ENCODE assay signal across 1 cellular context in the genomic region with DNA sequence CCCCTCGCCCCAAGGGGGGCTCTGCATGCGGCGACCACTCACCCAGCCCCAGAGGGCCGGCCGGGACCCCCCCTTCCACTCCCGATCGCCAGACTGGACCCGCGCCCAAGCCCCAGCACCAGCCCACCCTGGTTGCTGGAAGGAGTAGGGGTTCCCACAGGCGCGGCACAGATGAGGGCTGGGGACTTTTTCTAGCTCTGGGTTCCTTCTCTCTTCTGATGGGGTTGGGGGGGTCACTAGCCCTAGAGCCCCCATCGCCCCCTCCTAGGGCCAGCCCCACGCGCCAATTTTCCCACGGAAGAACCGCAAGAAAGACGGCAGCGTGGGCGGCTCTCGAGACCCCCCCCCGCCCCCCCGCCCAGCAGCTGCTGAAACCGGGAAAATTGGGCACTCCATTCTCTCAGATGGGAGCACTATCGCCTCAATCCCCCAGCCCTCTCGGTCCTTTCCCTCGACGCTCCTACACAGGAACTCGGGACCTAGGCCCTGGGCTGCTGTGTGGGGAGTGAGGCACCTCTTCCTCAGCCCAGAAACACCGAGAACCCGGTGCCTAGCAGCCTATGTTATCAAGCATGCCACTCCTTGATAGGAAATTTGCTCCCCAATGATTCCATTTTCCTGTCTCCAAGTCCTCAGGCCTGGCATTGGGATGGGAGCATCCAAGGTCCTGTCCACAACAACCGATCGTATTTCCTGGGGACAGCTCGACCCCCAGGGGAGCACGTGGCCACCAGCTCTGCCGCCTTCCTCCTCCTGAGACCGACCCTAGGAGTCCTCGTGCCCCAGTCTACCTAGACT.
TF ChIP-seq lines count a peak whose summit lies in the region.

No MANE protein-coding gene starts in this region.

TF ChIP-seq in H1, 55 proteins besides CTCF, POLR2A, EP300 and RAD21:
- no peak for TF ChIP-seq SP4 (IDR thresholded peaks at IDR 0.05; ENCODE audit: low read length)
- no peak for TF ChIP-seq FOSL1 (IDR thresholded peaks at IDR 0.05; ENCODE audit: insufficient read depth, low read depth, low read length)
- peak; percentile 36 for TF ChIP-seq RNF2 (IDR thresholded peaks at IDR 0.05; ENCODE audit: borderline replicate concordance, low read depth, low read length, missing control alignments, poor library complexity, severe bottlenecking)
- no peak for TF ChIP-seq NRF1 (IDR thresholded peaks at IDR 0.05; ENCODE audit: low read depth, low read length)
- no peak for TF ChIP-seq SP1 (IDR thresholded peaks at IDR 0.05; ENCODE audit: low read depth, low read length)
- TF ChIP-seq, protein P1, sequence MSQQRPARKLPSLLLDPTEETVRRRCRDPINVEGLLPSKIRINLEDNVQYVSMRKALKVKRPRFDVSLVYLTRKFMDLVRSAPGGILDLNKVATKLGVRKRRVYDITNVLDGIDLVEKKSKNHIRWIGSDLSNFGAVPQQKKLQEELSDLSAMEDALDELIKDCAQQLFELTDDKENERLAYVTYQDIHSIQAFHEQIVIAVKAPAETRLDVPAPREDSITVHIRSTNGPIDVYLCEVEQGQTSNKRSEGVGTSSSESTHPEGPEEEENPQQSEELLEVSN (IDR thresholded peaks at IDR 0.05), result peak; percentile 88
- TF ChIP-seq, protein P2, sequence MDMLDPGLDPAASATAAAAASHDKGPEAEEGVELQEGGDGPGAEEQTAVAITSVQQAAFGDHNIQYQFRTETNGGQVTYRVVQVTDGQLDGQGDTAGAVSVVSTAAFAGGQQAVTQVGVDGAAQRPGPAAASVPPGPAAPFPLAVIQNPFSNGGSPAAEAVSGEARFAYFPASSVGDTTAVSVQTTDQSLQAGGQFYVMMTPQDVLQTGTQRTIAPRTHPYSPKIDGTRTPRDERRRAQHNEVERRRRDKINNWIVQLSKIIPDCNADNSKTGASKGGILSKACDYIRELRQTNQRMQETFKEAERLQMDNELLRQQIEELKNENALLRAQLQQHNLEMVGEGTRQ (IDR thresholded peaks at IDR 0.05; ENCODE audit: low read length), result no peak
- TF ChIP-seq, protein P3, sequence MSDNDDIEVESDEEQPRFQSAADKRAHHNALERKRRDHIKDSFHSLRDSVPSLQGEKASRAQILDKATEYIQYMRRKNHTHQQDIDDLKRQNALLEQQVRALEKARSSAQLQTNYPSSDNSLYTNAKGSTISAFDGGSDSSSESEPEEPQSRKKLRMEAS (IDR thresholded peaks at IDR 0.05), result peak; percentile 86
- TF ChIP-seq CEBPB (IDR thresholded peaks at IDR 0.05; ENCODE audit: low read depth, low read length), result no peak
- no peak for TF ChIP-seq BACH1 (IDR thresholded peaks at IDR 0.05; ENCODE audit: low read length)
- no peak for TF ChIP-seq TBP (IDR thresholded peaks at IDR 0.05; ENCODE audit: low read depth, low read length)
- TF ChIP-seq SUZ12 (IDR thresholded peaks at IDR 0.05; ENCODE audit: low read length), result peak; percentile 19
- TF ChIP-seq, protein P4, sequence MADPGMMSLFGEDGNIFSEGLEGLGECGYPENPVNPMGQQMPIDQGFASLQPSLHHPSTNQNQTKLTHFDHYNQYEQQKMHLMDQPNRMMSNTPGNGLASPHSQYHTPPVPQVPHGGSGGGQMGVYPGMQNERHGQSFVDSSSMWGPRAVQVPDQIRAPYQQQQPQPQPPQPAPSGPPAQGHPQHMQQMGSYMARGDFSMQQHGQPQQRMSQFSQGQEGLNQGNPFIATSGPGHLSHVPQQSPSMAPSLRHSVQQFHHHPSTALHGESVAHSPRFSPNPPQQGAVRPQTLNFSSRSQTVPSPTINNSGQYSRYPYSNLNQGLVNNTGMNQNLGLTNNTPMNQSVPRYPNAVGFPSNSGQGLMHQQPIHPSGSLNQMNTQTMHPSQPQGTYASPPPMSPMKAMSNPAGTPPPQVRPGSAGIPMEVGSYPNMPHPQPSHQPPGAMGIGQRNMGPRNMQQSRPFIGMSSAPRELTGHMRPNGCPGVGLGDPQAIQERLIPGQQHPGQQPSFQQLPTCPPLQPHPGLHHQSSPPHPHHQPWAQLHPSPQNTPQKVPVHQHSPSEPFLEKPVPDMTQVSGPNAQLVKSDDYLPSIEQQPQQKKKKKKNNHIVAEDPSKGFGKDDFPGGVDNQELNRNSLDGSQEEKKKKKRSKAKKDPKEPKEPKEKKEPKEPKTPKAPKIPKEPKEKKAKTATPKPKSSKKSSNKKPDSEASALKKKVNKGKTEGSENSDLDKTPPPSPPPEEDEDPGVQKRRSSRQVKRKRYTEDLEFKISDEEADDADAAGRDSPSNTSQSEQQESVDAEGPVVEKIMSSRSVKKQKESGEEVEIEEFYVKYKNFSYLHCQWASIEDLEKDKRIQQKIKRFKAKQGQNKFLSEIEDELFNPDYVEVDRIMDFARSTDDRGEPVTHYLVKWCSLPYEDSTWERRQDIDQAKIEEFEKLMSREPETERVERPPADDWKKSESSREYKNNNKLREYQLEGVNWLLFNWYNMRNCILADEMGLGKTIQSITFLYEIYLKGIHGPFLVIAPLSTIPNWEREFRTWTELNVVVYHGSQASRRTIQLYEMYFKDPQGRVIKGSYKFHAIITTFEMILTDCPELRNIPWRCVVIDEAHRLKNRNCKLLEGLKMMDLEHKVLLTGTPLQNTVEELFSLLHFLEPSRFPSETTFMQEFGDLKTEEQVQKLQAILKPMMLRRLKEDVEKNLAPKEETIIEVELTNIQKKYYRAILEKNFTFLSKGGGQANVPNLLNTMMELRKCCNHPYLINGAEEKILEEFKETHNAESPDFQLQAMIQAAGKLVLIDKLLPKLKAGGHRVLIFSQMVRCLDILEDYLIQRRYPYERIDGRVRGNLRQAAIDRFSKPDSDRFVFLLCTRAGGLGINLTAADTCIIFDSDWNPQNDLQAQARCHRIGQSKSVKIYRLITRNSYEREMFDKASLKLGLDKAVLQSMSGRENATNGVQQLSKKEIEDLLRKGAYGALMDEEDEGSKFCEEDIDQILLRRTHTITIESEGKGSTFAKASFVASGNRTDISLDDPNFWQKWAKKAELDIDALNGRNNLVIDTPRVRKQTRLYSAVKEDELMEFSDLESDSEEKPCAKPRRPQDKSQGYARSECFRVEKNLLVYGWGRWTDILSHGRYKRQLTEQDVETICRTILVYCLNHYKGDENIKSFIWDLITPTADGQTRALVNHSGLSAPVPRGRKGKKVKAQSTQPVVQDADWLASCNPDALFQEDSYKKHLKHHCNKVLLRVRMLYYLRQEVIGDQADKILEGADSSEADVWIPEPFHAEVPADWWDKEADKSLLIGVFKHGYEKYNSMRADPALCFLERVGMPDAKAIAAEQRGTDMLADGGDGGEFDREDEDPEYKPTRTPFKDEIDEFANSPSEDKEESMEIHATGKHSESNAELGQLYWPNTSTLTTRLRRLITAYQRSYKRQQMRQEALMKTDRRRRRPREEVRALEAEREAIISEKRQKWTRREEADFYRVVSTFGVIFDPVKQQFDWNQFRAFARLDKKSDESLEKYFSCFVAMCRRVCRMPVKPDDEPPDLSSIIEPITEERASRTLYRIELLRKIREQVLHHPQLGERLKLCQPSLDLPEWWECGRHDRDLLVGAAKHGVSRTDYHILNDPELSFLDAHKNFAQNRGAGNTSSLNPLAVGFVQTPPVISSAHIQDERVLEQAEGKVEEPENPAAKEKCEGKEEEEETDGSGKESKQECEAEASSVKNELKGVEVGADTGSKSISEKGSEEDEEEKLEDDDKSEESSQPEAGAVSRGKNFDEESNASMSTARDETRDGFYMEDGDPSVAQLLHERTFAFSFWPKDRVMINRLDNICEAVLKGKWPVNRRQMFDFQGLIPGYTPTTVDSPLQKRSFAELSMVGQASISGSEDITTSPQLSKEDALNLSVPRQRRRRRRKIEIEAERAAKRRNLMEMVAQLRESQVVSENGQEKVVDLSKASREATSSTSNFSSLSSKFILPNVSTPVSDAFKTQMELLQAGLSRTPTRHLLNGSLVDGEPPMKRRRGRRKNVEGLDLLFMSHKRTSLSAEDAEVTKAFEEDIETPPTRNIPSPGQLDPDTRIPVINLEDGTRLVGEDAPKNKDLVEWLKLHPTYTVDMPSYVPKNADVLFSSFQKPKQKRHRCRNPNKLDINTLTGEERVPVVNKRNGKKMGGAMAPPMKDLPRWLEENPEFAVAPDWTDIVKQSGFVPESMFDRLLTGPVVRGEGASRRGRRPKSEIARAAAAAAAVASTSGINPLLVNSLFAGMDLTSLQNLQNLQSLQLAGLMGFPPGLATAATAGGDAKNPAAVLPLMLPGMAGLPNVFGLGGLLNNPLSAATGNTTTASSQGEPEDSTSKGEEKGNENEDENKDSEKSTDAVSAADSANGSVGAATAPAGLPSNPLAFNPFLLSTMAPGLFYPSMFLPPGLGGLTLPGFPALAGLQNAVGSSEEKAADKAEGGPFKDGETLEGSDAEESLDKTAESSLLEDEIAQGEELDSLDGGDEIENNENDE (IDR thresholded peaks at IDR 0.05; ENCODE audit: insufficient replicate concordance, low read length), result no peak
- TF ChIP-seq SAP30 (IDR thresholded peaks at IDR 0.05; ENCODE audit: insufficient read depth, insufficient replicate concordance, low read length), result no peak
- TF ChIP-seq BCL11A (IDR thresholded peaks at IDR 0.05; ENCODE audit: low read depth in 2 of 2, low read length in 2 of 2), result no peak
- TF ChIP-seq EZH2 (IDR thresholded peaks at IDR 0.05; ENCODE audit: low read depth, low read length, severe bottlenecking), result no peak
- no peak for TF ChIP-seq ZNF274 (IDR thresholded peaks at IDR 0.05; ENCODE audit: borderline replicate concordance, extremely low read depth, low read length)
- no peak for TF ChIP-seq TAF7 (optimal IDR thresholded peaks at IDR 0.05; ENCODE audit: borderline replicate concordance, low read depth, low read length)
